ENCODE assay signal across 1 cellular context in the genomic region with DNA sequence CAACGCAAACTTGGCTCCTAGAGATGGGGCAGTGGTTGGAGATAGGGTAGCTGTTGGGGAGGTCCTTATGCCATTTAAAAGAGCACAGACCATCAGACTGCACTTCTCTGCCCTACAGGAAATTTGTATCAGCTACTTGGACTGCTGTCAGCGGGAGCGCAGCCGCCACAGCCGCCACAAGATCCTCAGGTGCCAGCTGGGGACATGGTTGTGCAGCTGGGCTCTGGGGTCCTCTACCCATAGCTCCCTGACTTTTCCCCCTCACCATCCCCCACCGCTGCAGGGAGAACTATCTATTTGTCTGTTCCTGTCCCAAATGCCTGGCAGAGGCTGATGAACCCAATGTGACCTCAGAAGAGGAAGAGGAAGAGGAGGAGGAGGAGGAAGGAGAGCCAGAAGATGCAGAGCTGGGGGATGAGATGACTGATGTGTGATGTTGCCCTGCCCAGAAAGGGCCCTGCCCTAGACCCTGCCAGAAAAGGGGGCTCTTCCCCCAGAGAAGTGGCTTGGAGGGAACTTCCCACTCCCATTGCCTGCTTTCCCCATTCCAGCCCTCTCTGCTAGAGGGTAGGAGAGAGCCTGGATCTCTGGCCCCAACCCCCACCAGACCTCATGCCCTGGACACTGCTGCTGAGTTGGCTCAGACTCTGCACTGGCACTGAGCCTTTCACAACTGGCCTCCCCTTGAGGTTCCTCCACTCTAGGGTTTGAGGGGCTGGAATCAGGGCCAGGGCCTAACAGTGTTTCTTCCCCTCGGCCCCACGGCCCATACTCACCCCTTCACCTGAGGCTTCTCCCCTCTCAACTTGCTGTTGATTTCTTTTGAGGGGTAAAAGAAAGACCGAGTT.
TF ChIP-seq lines count a peak whose summit lies in the region.

No MANE protein-coding gene starts in this region.

TF ChIP-seq in K562, 482 proteins besides CTCF, POLR2A, EP300 and RAD21:
- TF ChIP-seq L3MBTL2 (IDR thresholded peaks at IDR 0.05) (no peak), POLR2G (IDR thresholded peaks at IDR 0.05; ENCODE audit: low read depth, low read length) (0 out of 2 replicates have a peak, but pooled peaks have one; percentile 12), ZNF41 (CRISPR knock-in tag; conservative IDR thresholded peaks at IDR 0.05) (no peak), CBFA2T3 (IDR thresholded peaks at IDR 0.05) (peak; percentile 12; the same call in 1 of the 2 replicates), FOXP1 (CRISPR knock-in tag; IDR thresholded peaks at IDR 0.05) (no peak), ZNF354B (CRISPR knock-in tag; IDR thresholded peaks at IDR 0.05) (no peak), SPI1 (IDR thresholded peaks at IDR 0.05; ENCODE audit: borderline replicate concordance, low read depth, low read length) (peak; percentile 43; the same call in 1 of the 2 replicates), TBP (optimal IDR thresholded peaks at IDR 0.05; ENCODE audit: low read depth, low read length) (no peak)
- TF ChIP-seq, protein P1, sequence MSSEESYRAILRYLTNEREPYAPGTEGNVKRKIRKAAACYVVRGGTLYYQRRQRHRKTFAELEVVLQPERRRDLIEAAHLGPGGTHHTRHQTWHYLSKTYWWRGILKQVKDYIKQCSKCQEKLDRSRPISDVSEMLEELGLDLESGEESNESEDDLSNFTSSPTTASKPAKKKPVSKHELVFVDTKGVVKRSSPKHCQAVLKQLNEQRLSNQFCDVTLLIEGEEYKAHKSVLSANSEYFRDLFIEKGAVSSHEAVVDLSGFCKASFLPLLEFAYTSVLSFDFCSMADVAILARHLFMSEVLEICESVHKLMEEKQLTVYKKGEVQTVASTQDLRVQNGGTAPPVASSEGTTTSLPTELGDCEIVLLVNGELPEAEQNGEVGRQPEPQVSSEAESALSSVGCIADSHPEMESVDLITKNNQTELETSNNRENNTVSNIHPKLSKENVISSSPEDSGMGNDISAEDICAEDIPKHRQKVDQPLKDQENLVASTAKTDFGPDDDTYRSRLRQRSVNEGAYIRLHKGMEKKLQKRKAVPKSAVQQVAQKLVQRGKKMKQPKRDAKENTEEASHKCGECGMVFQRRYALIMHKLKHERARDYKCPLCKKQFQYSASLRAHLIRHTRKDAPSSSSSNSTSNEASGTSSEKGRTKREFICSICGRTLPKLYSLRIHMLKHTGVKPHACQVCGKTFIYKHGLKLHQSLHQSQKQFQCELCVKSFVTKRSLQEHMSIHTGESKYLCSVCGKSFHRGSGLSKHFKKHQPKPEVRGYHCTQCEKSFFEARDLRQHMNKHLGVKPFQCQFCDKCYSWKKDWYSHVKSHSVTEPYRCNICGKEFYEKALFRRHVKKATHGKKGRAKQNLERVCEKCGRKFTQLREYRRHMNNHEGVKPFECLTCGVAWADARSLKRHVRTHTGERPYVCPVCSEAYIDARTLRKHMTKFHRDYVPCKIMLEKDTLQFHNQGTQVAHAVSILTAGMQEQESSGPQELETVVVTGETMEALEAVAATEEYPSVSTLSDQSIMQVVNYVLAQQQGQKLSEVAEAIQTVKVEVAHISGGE (CRISPR knock-in tag; IDR thresholded peaks at IDR 0.05): no peak
- TF ChIP-seq, protein P2, sequence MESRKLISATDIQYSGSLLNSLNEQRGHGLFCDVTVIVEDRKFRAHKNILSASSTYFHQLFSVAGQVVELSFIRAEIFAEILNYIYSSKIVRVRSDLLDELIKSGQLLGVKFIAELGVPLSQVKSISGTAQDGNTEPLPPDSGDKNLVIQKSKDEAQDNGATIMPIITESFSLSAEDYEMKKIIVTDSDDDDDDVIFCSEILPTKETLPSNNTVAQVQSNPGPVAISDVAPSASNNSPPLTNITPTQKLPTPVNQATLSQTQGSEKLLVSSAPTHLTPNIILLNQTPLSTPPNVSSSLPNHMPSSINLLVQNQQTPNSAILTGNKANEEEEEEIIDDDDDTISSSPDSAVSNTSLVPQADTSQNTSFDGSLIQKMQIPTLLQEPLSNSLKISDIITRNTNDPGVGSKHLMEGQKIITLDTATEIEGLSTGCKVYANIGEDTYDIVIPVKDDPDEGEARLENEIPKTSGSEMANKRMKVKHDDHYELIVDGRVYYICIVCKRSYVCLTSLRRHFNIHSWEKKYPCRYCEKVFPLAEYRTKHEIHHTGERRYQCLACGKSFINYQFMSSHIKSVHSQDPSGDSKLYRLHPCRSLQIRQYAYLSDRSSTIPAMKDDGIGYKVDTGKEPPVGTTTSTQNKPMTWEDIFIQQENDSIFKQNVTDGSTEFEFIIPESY (CRISPR knock-in tag; IDR thresholded peaks at IDR 0.05): peak; percentile 61; the same call in 1 of the 2 replicates
